In genomic region chr11:13010737-13011342, GRCh38 we compare ENCODE assay signal across 10 cellular contexts.
DNase-seq lines count a peak whose midpoint lies in the region; ATAC-seq lines count a peak whose summit lies in the region.
"Had no signal": no experiment of that assay in that cellular context is flagged by ENCODE, and none has a peak within 500 bp of the region (broad histone marks: within the 10 kb centered on the region; RNA-seq: fewer than 3 reads in every experiment).

No MANE protein-coding gene starts in this region.

- H3K4me3 ChIP-seq in HUES6 (ENCODE audit: low read depth, low read length): peak overlapping the region; percentile 68
- peak overlapping the region; percentile 6 for H3K4me3 ChIP-seq in endocrine pancreas (ENCODE audit: control insufficient read depth, insufficient read depth, low read length)
- H3K4me3 ChIP-seq in skin epidermis: peak overlapping the region; percentile 31 to 58 (median 46)

- H3K36me3 ChIP-seq in HUES6 (ENCODE audit: control insufficient read depth, insufficient read depth, low read length): no peaks in the 10 kb centered on the region
- H3K36me3 ChIP-seq in endocrine pancreas (ENCODE audit: control insufficient read depth, insufficient read depth, low read length): no peaks in the 10 kb centered on the region

- H3K9me3 ChIP-seq in HUES6 (ENCODE audit: control insufficient read depth, insufficient read depth, low read depth, low read length) (peaks cover 7% of the 10 kb centered on the region; the same call in 1 of the 2 replicates), endocrine pancreas (ENCODE audit: control insufficient read depth, low read length) (no peaks in the 10 kb centered on the region)

- H3K9ac ChIP-seq in HUES6 (ENCODE audit: low read length): peak overlapping the region; percentile 41
- no peak overlapping the region for H3K9ac ChIP-seq in endocrine pancreas (ENCODE audit: control insufficient read depth, insufficient read depth, low read length)

- no peak overlapping the region for H3K27ac ChIP-seq in HUES6 (ENCODE audit: low read depth, low read length)
- H3K27ac ChIP-seq in skin epidermis: peak overlapping the region in 15 of 21 experiments; percentile 10 to 78 (median 47)

- DNase-seq in left kidney (ENCODE audit: low read depth, low spot score): peak; percentile 89
- DNase-seq in GDM1 (lab: John Stamatoyannopoulos, UW): no peak
- DNase-seq in SIG-M5 treated with dmso at 0.1 percent for 504 hours (lab: John Stamatoyannopoulos, UW; ENCODE audit: unreplicated experiment): no peak
- DNase-seq: activated CD8-positive, alpha-beta memory T cell treated with anti-CD3 and anti-CD28 coated beads, Interleukin-2, amount 10 ng/mL, durations not matched to agents 7 days and 5 days; IMR-90; NCI-H2171 had no signal

- H3K27me3 ChIP-seq in HUES6 (ENCODE audit: control insufficient read depth, insufficient read depth, low read length) (peaks cover 75% of the 10 kb centered on the region), endocrine pancreas (ENCODE audit: control insufficient read depth, insufficient read depth, low read length) (no peaks in the 10 kb centered on the region)

- H3K4me1 ChIP-seq in HUES6 (ENCODE audit: control insufficient read depth, insufficient read depth, low read length) (peaks cover 30% of the 10 kb centered on the region), endocrine pancreas (ENCODE audit: control insufficient read depth, insufficient read depth, low read length) (no peaks in the 10 kb centered on the region)

- ATAC-seq in HG02610 (IDR thresholded peaks at IDR 0.05; ENCODE audit: unreplicated experiment): no peak
- ATAC-seq: activated CD8-positive, alpha-beta memory T cell treated with anti-CD3 and anti-CD28 coated beads, Interleukin-2, amount 10 ng/mL, durations not matched to agents 7 days and 5 days had no signal

Comparison
In these comparisons a context has a peak if more than half of its experiments do, and no peak if none do; other contexts are left out.
1. H3K4me3 ChIP-seq: peak in every context shown above with its lines; median percentile 68 in HUES6; 46 in skin epidermis; 6 in endocrine pancreas.